ENCODE assay signal across 14 cellular contexts in the genomic region with DNA sequence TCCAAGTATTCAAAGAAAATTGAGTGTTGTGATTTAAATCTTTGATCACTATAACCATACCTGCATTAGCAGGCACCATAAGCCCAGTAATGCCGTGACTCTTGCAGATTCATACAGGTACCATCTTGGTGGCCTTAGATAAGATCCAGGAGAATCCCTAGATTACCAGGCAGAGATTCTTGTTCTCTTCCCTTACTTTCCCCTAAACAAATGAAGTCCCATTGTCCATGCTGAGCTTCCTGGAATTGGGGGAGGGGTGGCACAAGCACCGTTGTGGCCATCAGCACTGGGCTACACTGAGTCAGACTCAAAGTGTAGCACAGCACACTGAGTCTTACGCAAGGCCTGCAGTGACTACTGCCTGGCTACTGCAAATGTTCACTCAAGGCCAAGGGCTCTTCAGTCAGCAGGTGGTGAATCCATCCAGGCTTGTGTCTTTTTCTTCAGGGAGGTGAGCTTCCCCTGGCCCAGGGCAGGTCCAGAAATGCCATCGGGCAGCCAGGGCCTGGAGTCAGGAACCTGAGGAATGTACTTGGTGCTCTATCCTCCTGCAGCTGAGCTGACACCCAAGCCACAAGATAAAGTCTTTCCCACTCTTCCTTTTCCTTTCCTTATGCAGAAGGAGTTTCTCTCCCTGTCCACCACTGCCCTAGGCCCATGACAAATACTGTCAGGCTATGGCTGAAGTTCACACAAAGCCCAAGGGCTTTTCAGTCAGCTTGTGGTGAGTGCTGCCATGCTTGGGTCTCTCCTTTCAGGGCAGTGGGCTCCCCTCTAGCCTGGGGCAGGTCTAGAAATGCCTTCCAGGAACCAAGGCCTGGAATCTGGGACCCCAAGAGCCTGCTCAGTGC. TPM values are rescaled to one million over a fixed set of nuclear protein-coding genes. Genes with fewer than 3 reads are reported as not detected.
DNase-seq lines count a peak whose midpoint lies in the region; ATAC-seq and TF ChIP-seq lines count a peak whose summit lies in the region.
"Had no signal": no experiment of that assay in that cellular context is flagged by ENCODE, and none has a peak within 500 bp of the region (broad histone marks: within the 10 kb centered on the region; RNA-seq: fewer than 3 reads in every experiment).

No MANE protein-coding gene starts in this region.

- POLR2A ChIA-PET in activated CD4-positive, alpha-beta memory T cell treated with anti-CD3 and anti-CD28 coated beads for 36 hours (lab: Charles Lee), result interaction anchor here (0.6 to 2.2 kb wide), 3 partner anchors 8 to 17 kb away, joined by 3 to 16 read pairs (median 3); no protein-coding TSS in a partner anchor
- POLR2A ChIA-PET in activated CD4-positive, alpha-beta memory T cell treated with anti-CD3 and anti-CD28 coated beads, Interleukin-2, amount 10 ng/mL, durations not matched to agents 7 days and 5 days (lab: Charles Lee), result interaction anchor here (1.6 to 2.0 kb wide), 3 partner anchors 9 to 41 kb away, joined by 4 to 5 read pairs (median 5); no protein-coding TSS in a partner anchor

- CTCF ChIA-PET in activated CD4-positive, alpha-beta memory T cell treated with anti-CD3 and anti-CD28 coated beads for 36 hours (lab: Charles Lee), result interaction anchor here (0.9 to 1.3 kb wide), 2 partner anchors 9 to 10 kb away, joined by 4 read pairs; no protein-coding TSS in a partner anchor
- CTCF ChIA-PET in activated CD4-positive, alpha-beta memory T cell treated with anti-CD3 and anti-CD28 coated beads, Interleukin-2, amount 10 ng/mL, durations not matched to agents 7 days and 5 days (lab: Charles Lee), result interaction anchor here (0.6 to 1.1 kb wide), 2 partner anchors 24 to 53 kb away, joined by 3 read pairs; no protein-coding TSS in a partner anchor

- H3K27me3 ChIP-seq in RWPE2 (ENCODE audit: insufficient read depth, poor library complexity, severe bottlenecking) (no peaks in the 10 kb centered on the region), stomach (no peaks in the 10 kb centered on the region)
- H3K27me3 ChIP-seq: thyroid gland had no signal

- 60 to 84% (median 67%) methylated on average over 4 of the region's 4 CpGs for WGBS in stomach, 5 donors

- peaks cover 34% of the 10 kb centered on the region for H3K9me3 Mint-ChIP-seq in activated CD4-positive, alpha-beta memory T cell treated with anti-CD3 and anti-CD28 coated beads for 36 hours
- peaks cover 38% of the 10 kb centered on the region for H3K9me3 Mint-ChIP-seq in activated CD4-positive, alpha-beta memory T cell treated with anti-CD3 and anti-CD28 coated beads, Interleukin-2, amount 10 ng/mL, durations not matched to agents 7 days and 5 days

- H3K4me1 ChIP-seq in RWPE2 (ENCODE audit: insufficient read depth, poor library complexity, severe bottlenecking), result peaks cover 21% of the 10 kb centered on the region
- peaks cover 0 to 9% (median 0%) of the 10 kb centered on the region in 4 donors for H3K4me1 ChIP-seq in stomach
- H3K4me1 ChIP-seq: thyroid gland had no signal

- DNase-seq in activated CD4-positive, alpha-beta memory T cell treated with anti-CD3 and anti-CD28 coated beads for 36 hours, result no peak
- no peak for DNase-seq in activated CD4-positive, alpha-beta memory T cell treated with anti-CD3 and anti-CD28 coated beads, Interleukin-2, amount 10 ng/mL, durations not matched to agents 7 days and 5 days
- no peak for DNase-seq in RWPE2 (ENCODE audit: low spot score)
- DNase-seq in fibroblast of the aortic adventitia (ENCODE audit: low read depth), result peak; percentile 64
- DNase-seq in stomach, result peak; percentile 34
- no peak for DNase-seq in NCI-H1436 treated with DMSO at 0.1 percent for 48 hours (lab: John Stamatoyannopoulos, UW)
- DNase-seq in erythroblast (lab: John Stamatoyannopoulos, UW), result no peak
- DNase-seq: activated CD8-positive, alpha-beta memory T cell treated with anti-CD3 and anti-CD28 coated beads, Interleukin-2, amount 50 U/mL, for 48 hours; KG1; naive B cell; NCI-H748 treated with DMSO at 0.1 percent for 48 hours; stimulated activated CD4-positive, alpha-beta T cell treated with anti-CD3 and anti-CD28 coated beads, Interleukin-4, amount 100 ng/mL, for 1 hour; thyroid gland had no signal

- H3K4me3 ChIP-seq in RWPE2 (ENCODE audit: severe bottlenecking) (no peak overlapping the region), fibroblast of the aortic adventitia (ENCODE audit: low read depth, low read length) (no peak overlapping the region), stomach (no peak overlapping the region)
- H3K4me3 ChIP-seq: thyroid gland had no signal

- no peak for TF ChIP-seq EP300 in stomach (IDR thresholded peaks at IDR 0.05)

- H3K27ac ChIP-seq in RWPE2 (ENCODE audit: poor library complexity, severe bottlenecking), result peak overlapping the region; percentile 64
- H3K27ac ChIP-seq in stomach, result peak overlapping the region; percentile 42 to 82 (median 74)
- H3K27ac ChIP-seq: thyroid gland had no signal

- peak overlapping the region; percentile 14 for H3K27ac Mint-ChIP-seq in activated CD4-positive, alpha-beta memory T cell treated with anti-CD3 and anti-CD28 coated beads for 36 hours
- no peak overlapping the region for H3K27ac Mint-ChIP-seq in activated CD4-positive, alpha-beta memory T cell treated with anti-CD3 and anti-CD28 coated beads, Interleukin-2, amount 10 ng/mL, durations not matched to agents 7 days and 5 days

- TF ChIP-seq CTCF in RWPE2 (IDR thresholded peaks at IDR 0.05; ENCODE audit: poor library complexity, severe bottlenecking), result no peak
- no peak for TF ChIP-seq CTCF in fibroblast of the aortic adventitia (IDR thresholded peaks at IDR 0.05; ENCODE audit: insufficient read depth, low read length)
- TF ChIP-seq CTCF in stomach (IDR thresholded peaks at IDR 0.05), result no peak

- H3K9me3 ChIP-seq in RWPE2 (ENCODE audit: severe bottlenecking), result peaks cover 8% of the 10 kb centered on the region
- H3K9me3 ChIP-seq in stomach, result peaks cover 5 to 24% (median 13%) of the 10 kb centered on the region in 4 donors
- H3K9me3 ChIP-seq: thyroid gland had no signal

- H3K36me3 Mint-ChIP-seq in activated CD4-positive, alpha-beta memory T cell treated with anti-CD3 and anti-CD28 coated beads for 36 hours, result peaks cover 60% of the 10 kb centered on the region
- H3K36me3 Mint-ChIP-seq in activated CD4-positive, alpha-beta memory T cell treated with anti-CD3 and anti-CD28 coated beads, Interleukin-2, amount 10 ng/mL, durations not matched to agents 7 days and 5 days (ENCODE audit: low read depth), result peaks cover 75% of the 10 kb centered on the region

- no peaks in the 10 kb centered on the region for H3K36me3 ChIP-seq in RWPE2 (ENCODE audit: low read depth)
- H3K36me3 ChIP-seq in stomach, result no peaks in the 10 kb centered on the region
- H3K36me3 ChIP-seq: thyroid gland had no signal

- H3K4me1 Mint-ChIP-seq in activated CD4-positive, alpha-beta memory T cell treated with anti-CD3 and anti-CD28 coated beads for 36 hours (ENCODE audit: low read depth), result peaks cover 58% of the 10 kb centered on the region
- H3K4me1 Mint-ChIP-seq in activated CD4-positive, alpha-beta memory T cell treated with anti-CD3 and anti-CD28 coated beads, Interleukin-2, amount 10 ng/mL, durations not matched to agents 7 days and 5 days, result peaks cover 18% of the 10 kb centered on the region
- H3K4me1 Mint-ChIP-seq: naive B cell had no signal

- H3K27me3 Mint-ChIP-seq in activated CD4-positive, alpha-beta memory T cell treated with anti-CD3 and anti-CD28 coated beads for 36 hours, result no peaks in the 10 kb centered on the region
- no peaks in the 10 kb centered on the region for H3K27me3 Mint-ChIP-seq in activated CD4-positive, alpha-beta memory T cell treated with anti-CD3 and anti-CD28 coated beads, Interleukin-2, amount 10 ng/mL, durations not matched to agents 7 days and 5 days

- intact Hi-C loops in activated CD4-positive, alpha-beta memory T cell treated with anti-CD3 and anti-CD28 coated beads for 36 hours (cut with micrococcal nuclease), result no loop called here
- intact Hi-C loops in stomach (cut with DNase I; ENCODE audit: low total_unique reads), result no loop called here

- TF ChIP-seq POLR2A in stomach (IDR thresholded peaks at IDR 0.05) (no peak), erythroblast (IDR thresholded peaks at IDR 0.05; ENCODE audit: low read length) (no peak)

- ATAC-seq in RWPE2 (ENCODE audit: low read depth), result peak; percentile 69
- no peak for ATAC-seq in HG03469 (IDR thresholded peaks at IDR 0.05; ENCODE audit: unreplicated experiment)

- H3K4me3 Mint-ChIP-seq in activated CD4-positive, alpha-beta memory T cell treated with anti-CD3 and anti-CD28 coated beads for 36 hours, result no peak overlapping the region
- H3K4me3 Mint-ChIP-seq in activated CD4-positive, alpha-beta memory T cell treated with anti-CD3 and anti-CD28 coated beads, Interleukin-2, amount 10 ng/mL, durations not matched to agents 7 days and 5 days, result no peak overlapping the region
- H3K4me3 Mint-ChIP-seq: naive B cell had no signal

RNA-seq across cellular contexts. Expression of a gene that starts 52.6 kb away (rescaled TPM):
- total RNA-seq in activated CD4-positive, alpha-beta memory T cell treated with anti-CD3 and anti-CD28 coated beads for 36 hours, result 100 to 1,000 TPM; 279 to 285 TPM
- 100 to 1,000 TPM; 194 to 205 TPM for total RNA-seq in activated CD4-positive, alpha-beta memory T cell treated with anti-CD3 and anti-CD28 coated beads, Interleukin-2, amount 10 ng/mL, durations not matched to agents 7 days and 5 days
- total RNA-seq in fibroblast of the aortic adventitia (ENCODE audit: low replicate concordance), result not detected in 2 replicates
- total RNA-seq in stomach, result 1 to 10 TPM in 2 of 5 donors, under 1 TPM in 1, not detected in 2; 0.29 to 4.4 (median 2.9) TPM
- polyA plus RNA-seq in stomach, result under 1 TPM; 0.15 to 0.25 (median 0.23) TPM

Comparison
In these comparisons a context has a peak if more than half of its experiments do, and no peak if none do; other contexts are left out.
1. DNase-seq: peak in fibroblast of the aortic adventitia (single experiment) and stomach (single experiment); none in activated CD4-positive, alpha-beta memory T cell treated with anti-CD3 and anti-CD28 coated beads for 36 hours (single experiment), activated CD4-positive, alpha-beta memory T cell treated with anti-CD3 and anti-CD28 coated beads, Interleukin-2, amount 10 ng/mL, durations not matched to agents 7 days and 5 days (single experiment), RWPE2 (single experiment), NCI-H1436 treated with DMSO at 0.1 percent for 48 hours (single experiment) and erythroblast (0 of 2).
2. RNA of a gene that starts 52.6 kb away (total RNA-seq): 279 to 285 TPM in activated CD4-positive, alpha-beta memory T cell treated with anti-CD3 and anti-CD28 coated beads for 36 hours and 194 to 205 TPM in activated CD4-positive, alpha-beta memory T cell treated with anti-CD3 and anti-CD28 coated beads, Interleukin-2, amount 10 ng/mL, durations not matched to agents 7 days and 5 days; 0.29 to 4.4 TPM in stomach and not detected in fibroblast of the aortic adventitia; every median in the first group is over 10 times any median in the second.